17 cellular contexts compared by ENCODE assay signal in the genomic region with DNA sequence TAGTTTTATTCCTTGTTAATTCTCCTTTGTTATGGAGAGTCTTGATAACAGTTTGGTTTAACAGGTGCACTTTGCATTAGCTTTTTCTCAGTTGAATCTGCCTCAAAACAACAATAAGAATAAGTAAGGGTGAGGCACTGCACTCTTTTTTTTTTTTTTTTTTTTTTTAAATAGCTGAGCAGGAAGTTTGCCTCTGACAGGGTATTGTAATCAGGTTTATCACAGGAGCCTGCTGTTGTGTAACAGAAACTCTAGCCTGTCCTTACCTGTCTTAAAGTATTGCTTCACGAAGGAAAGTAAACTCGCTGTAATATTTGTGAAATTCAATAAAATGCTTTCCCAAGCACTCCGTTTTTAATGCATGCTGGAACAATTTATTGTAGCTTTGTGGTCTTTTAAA. TPM values are rescaled to one million over a fixed set of nuclear protein-coding genes. Genes with fewer than 3 reads are reported as not detected.
A peak's percentile ranks its signal among the peaks of the same experiment; 100 is the strongest.
DNase-seq lines count a peak whose midpoint lies in the region; ATAC-seq and TF ChIP-seq lines count a peak whose summit lies in the region.
"Had no signal": no experiment of that assay in that cellular context is flagged by ENCODE, and none has a peak within 500 bp of the region (broad histone marks: within the 10 kb centered on the region; RNA-seq: fewer than 3 reads in every experiment).

No MANE protein-coding gene starts in this region.

- H3K4me3 ChIP-seq in breast epithelium (peak overlapping the region in 1 of 3 donors; percentile 4), coronary artery (no peak overlapping the region)
- H3K4me3 ChIP-seq: thoracic aorta had no signal

- H3K27ac ChIP-seq in breast epithelium (peak overlapping the region; percentile 50 to 84), coronary artery (no peak overlapping the region)
- H3K27ac ChIP-seq: thoracic aorta had no signal

- H3K27me3 ChIP-seq in breast epithelium, result no peaks in the 10 kb centered on the region

- TF ChIP-seq POLR2A in breast epithelium (IDR thresholded peaks at IDR 0.05), result no peak

- H3K9me3 ChIP-seq in breast epithelium, result no peaks in the 10 kb centered on the region
- H3K9me3 ChIP-seq: thoracic aorta had no signal

- H3K4me3 Mint-ChIP-seq in progenitor cell of endocrine pancreas (ENCODE audit: low read depth), result peak overlapping the region; percentile 35
- H3K4me3 Mint-ChIP-seq: activated naive CD8-positive, alpha-beta T cell treated with anti-CD3 and anti-CD28 coated beads for 36 hours; activated T-cell treated with anti-CD3 and anti-CD28 coated beads, Interleukin-2, amount 50 U/mL, for 4 hours; IgD-negative memory B cell; immature natural killer cell had no signal

- DNase-seq in HPDE6-E6E7 (ENCODE audit: extremely low spot score) (peak; percentile 51), breast epithelium (ENCODE audit: low spot score in 2 of 2) (no peak), left colon (no peak), progenitor cell of endocrine pancreas (ENCODE audit: low spot score, unreplicated experiment) (no peak), coronary artery (ENCODE audit: low spot score) (no peak), EL (no peak)
- DNase-seq: activated CD4-positive, alpha-beta T cell treated with anti-CD3 and anti-CD28 coated beads, Interleukin-2, amount 50 U/mL, for 1 hour; activated naive CD8-positive, alpha-beta T cell treated with anti-CD3 and anti-CD28 coated beads for 36 hours; activated T-cell treated with anti-CD3 and anti-CD28 coated beads, Interleukin-2, amount 50 U/mL, for 4 hours; immature natural killer cell; NCI-H1092 treated with DMSO at 0.1 percent for 48 hours; NCI-H345; stimulated activated CD4-positive, alpha-beta T cell treated with anti-CD3 and anti-CD28 coated beads, Interleukin-2, amount 100 ng/mL, for 24 hours had no signal

- H3K36me3 Mint-ChIP-seq in progenitor cell of endocrine pancreas (ENCODE audit: insufficient read depth), result peaks cover 3% of the 10 kb centered on the region
- H3K36me3 Mint-ChIP-seq: activated naive CD8-positive, alpha-beta T cell treated with anti-CD3 and anti-CD28 coated beads for 36 hours had no signal

- ATAC-seq in left colon (peak; percentile 97), GM18868 (IDR thresholded peaks at IDR 0.05; ENCODE audit: unreplicated experiment) (no peak), HG02885 (IDR thresholded peaks at IDR 0.05; ENCODE audit: poor library complexity, unreplicated experiment) (no peak)
- ATAC-seq: activated T-cell treated with anti-CD3 and anti-CD28 coated beads, Interleukin-2, amount 50 U/mL, for 4 hours had no signal

- H3K4me1 ChIP-seq in breast epithelium, result peaks cover 0 to 6% of the 10 kb centered on the region in 2 donors

- peaks cover 26% of the 10 kb centered on the region for H3K4me1 Mint-ChIP-seq in progenitor cell of endocrine pancreas (ENCODE audit: low read depth)
- H3K4me1 Mint-ChIP-seq: IgD-negative memory B cell had no signal

- no peaks in the 10 kb centered on the region for H3K27me3 Mint-ChIP-seq in progenitor cell of endocrine pancreas
- H3K27me3 Mint-ChIP-seq: activated naive CD8-positive, alpha-beta T cell treated with anti-CD3 and anti-CD28 coated beads for 36 hours; IgD-negative memory B cell had no signal

- intact Hi-C loops in breast epithelium (cut with DNase I; ENCODE audit: low total_unique reads), result no loop called here
- intact Hi-C loops in left colon (cut with DNase I, micrococcal nuclease), result no loop called here

- H3K36me3 ChIP-seq in breast epithelium, result no peaks in the 10 kb centered on the region
- H3K36me3 ChIP-seq: thoracic aorta had no signal

- TF ChIP-seq CTCF in breast epithelium (IDR thresholded peaks at IDR 0.05) (no peak), progenitor cell of endocrine pancreas (IDR thresholded peaks at IDR 0.05; ENCODE audit: unreplicated experiment) (no peak), coronary artery (IDR thresholded peaks at IDR 0.05) (no peak)

- H3K27ac Mint-ChIP-seq in progenitor cell of endocrine pancreas, result peak overlapping the region; percentile 91
- H3K27ac Mint-ChIP-seq: activated naive CD8-positive, alpha-beta T cell treated with anti-CD3 and anti-CD28 coated beads for 36 hours; IgD-negative memory B cell; immature natural killer cell had no signal

- H3K9me3 Mint-ChIP-seq in progenitor cell of endocrine pancreas (ENCODE audit: low read depth), result no peaks in the 10 kb centered on the region
- H3K9me3 Mint-ChIP-seq: activated naive CD8-positive, alpha-beta T cell treated with anti-CD3 and anti-CD28 coated beads for 36 hours; activated T-cell treated with anti-CD3 and anti-CD28 coated beads, Interleukin-2, amount 50 U/mL, for 4 hours; IgD-negative memory B cell; immature natural killer cell had no signal

RNA-seq across cellular contexts. Expression of a gene that starts 52.4 kb away (rescaled TPM):
- 10 to 100 TPM; 17.0 to 21.6 (median 20.3) TPM for total RNA-seq in breast epithelium
- total RNA-seq in left colon, result 10 to 100 TPM in 1 of 2 donors, 1 to 10 TPM in 1; 9.0 to 11.9 TPM
- total RNA-seq in progenitor cell of endocrine pancreas, result 28.6 and 30.5 TPM in 2 replicates

RNA-seq across cellular contexts. Expression of a gene that starts 55.8 kb away (rescaled TPM):
- total RNA-seq in breast epithelium (10 to 100 TPM in 2 of 3 donors, 1 to 10 TPM in 1; 2.1 to 86.3 (median 40.0) TPM), left colon (1 to 10 TPM; 2.3 TPM), progenitor cell of endocrine pancreas (13.4 and 14.4 TPM in 2 replicates)

Comparison
In these comparisons a context has a peak if more than half of its experiments do, and no peak if none do; other contexts are left out.
1. H3K27ac ChIP-seq: peak in breast epithelium (2 of 2); none in coronary artery (0 of 2).